Comparison of ENCODE assay signal across 18 cellular contexts in genomic region chr10:24439935-24440334, GRCh38.
"Had no signal": no experiment of that assay in that cellular context is flagged by ENCODE, and none has a peak within 500 bp of the region (broad histone marks: within the 10 kb centered on the region; RNA-seq: fewer than 3 reads in every experiment).

No MANE protein-coding gene starts in this region.

- DNase-seq: activated CD4-positive, alpha-beta T cell treated with anti-CD3 and anti-CD28 coated beads, Interleukin-2, amount 50 U/mL, for 4 hours; activated CD4-positive, CD25-positive, alpha-beta regulatory T cell treated with anti-CD3 and anti-CD28 coated beads, Interleukin-2, amount 50 U/mL, for 72 hours; activated CD8-positive, alpha-beta memory T cell treated with anti-CD3 and anti-CD28 coated beads, Interleukin-2, amount 10 ng/mL, durations not matched to agents 7 days and 5 days; activated effector memory CD4-positive, alpha-beta T cell treated with Interleukin-2 at 50 U/mL for 16 hours; activated T-cell treated with anti-CD3 and anti-CD28 coated beads, Interleukin-2, amount 50 U/mL, for 24 hours; amniotic stem cell; dorsolateral prefrontal cortex; foreskin keratinocyte; heart left ventricle; left ventricle myocardium inferior; pancreas; small intestine had no signal

- H3K27ac ChIP-seq: foreskin keratinocyte, heart left ventricle, left ventricle myocardium inferior, neural progenitor cell, pancreas had no signal

- H3K27ac Mint-ChIP-seq: activated CD8-positive, alpha-beta memory T cell treated with anti-CD3 and anti-CD28 coated beads, Interleukin-2, amount 10 ng/mL, durations not matched to agents 7 days and 5 days; activated naive CD4-positive, alpha-beta T cell treated with anti-CD3 and anti-CD28 coated beads, Interleukin-2, amount 50 U/mL, for 72 hours; activated T-cell treated with anti-CD3 and anti-CD28 coated beads, Interleukin-2, amount 50 U/mL, for 24 hours; neural progenitor cell had no signal

- H2AFZ ChIP-seq: neural progenitor cell had no signal

- H3K27me3 ChIP-seq: dorsolateral prefrontal cortex, foreskin keratinocyte, heart left ventricle, neural progenitor cell, pancreas had no signal

- H3K36me3 ChIP-seq: neural progenitor cell had no signal

- H3K9me3 ChIP-seq: heart left ventricle, left ventricle myocardium inferior, pancreas had no signal

- FAIRE-seq: bronchial epithelial cell, endometrium, islet of Langerhans, pancreas, small intestine had no signal

- H3K4me2 ChIP-seq: neural progenitor cell had no signal

- H3K9ac ChIP-seq: neural progenitor cell had no signal

- H3K9me3 Mint-ChIP-seq: activated naive CD4-positive, alpha-beta T cell treated with anti-CD3 and anti-CD28 coated beads, Interleukin-2, amount 50 U/mL, for 72 hours; activated T-cell treated with anti-CD3 and anti-CD28 coated beads, Interleukin-2, amount 50 U/mL, for 24 hours; neural progenitor cell had no signal

- H3K4me1 Mint-ChIP-seq: activated CD8-positive, alpha-beta memory T cell treated with anti-CD3 and anti-CD28 coated beads, Interleukin-2, amount 10 ng/mL, durations not matched to agents 7 days and 5 days had no signal

- H3K4me1 ChIP-seq: pancreas had no signal

- H3K4me3 ChIP-seq: dorsolateral prefrontal cortex, heart left ventricle, left ventricle myocardium inferior, neural progenitor cell, pancreas had no signal

- H3K4me3 Mint-ChIP-seq: activated CD8-positive, alpha-beta memory T cell treated with anti-CD3 and anti-CD28 coated beads, Interleukin-2, amount 10 ng/mL, durations not matched to agents 7 days and 5 days; activated T-cell treated with anti-CD3 and anti-CD28 coated beads, Interleukin-2, amount 50 U/mL, for 24 hours; neural progenitor cell had no signal

- H3K36me3 Mint-ChIP-seq: activated CD8-positive, alpha-beta memory T cell treated with anti-CD3 and anti-CD28 coated beads, Interleukin-2, amount 10 ng/mL, durations not matched to agents 7 days and 5 days; activated naive CD4-positive, alpha-beta T cell treated with anti-CD3 and anti-CD28 coated beads, Interleukin-2, amount 50 U/mL, for 72 hours had no signal

- ATAC-seq: activated CD8-positive, alpha-beta memory T cell treated with anti-CD3 and anti-CD28 coated beads, Interleukin-2, amount 10 ng/mL, durations not matched to agents 7 days and 5 days; activated naive CD4-positive, alpha-beta T cell treated with anti-CD3 and anti-CD28 coated beads, Interleukin-2, amount 50 U/mL, for 72 hours; esophagus mucosa; foreskin keratinocyte; pancreas had no signal
